ENCODE assay signal across 14 cellular contexts in genomic region chr3:117263735-117264134, GRCh38.
DNase-seq lines count a peak whose midpoint lies in the region; ATAC-seq, FAIRE-seq and TF ChIP-seq lines count a peak whose summit lies in the region.
"Had no signal": no experiment of that assay in that cellular context is flagged by ENCODE, and none has a peak within 500 bp of the region (broad histone marks: within the 10 kb centered on the region; RNA-seq: fewer than 3 reads in every experiment).

No MANE protein-coding gene starts in this region.

- H3K4me3 ChIP-seq in OCI-LY7 (ENCODE audit: low read depth, low read length, poor library complexity, severe bottlenecking), result no peak overlapping the region
- H3K4me3 ChIP-seq: BLaER1, GM23248 had no signal

- H3K4me1 ChIP-seq in OCI-LY7 (ENCODE audit: insufficient read depth, low read length, poor library complexity, severe bottlenecking), result no peaks in the 10 kb centered on the region

- H3K4me3 Mint-ChIP-seq in brain, result peak overlapping the region in 1 of 5 experiments; percentile 58
- H3K4me3 Mint-ChIP-seq: CD4-positive, CD25-positive, alpha-beta regulatory T cell had no signal

- H3K4me1 Mint-ChIP-seq in brain, result peaks cover 22% of the 10 kb centered on the region
- H3K4me1 Mint-ChIP-seq: CD4-positive, CD25-positive, alpha-beta regulatory T cell had no signal

- no peaks in the 10 kb centered on the region for H4K20me1 ChIP-seq in OCI-LY7 (ENCODE audit: insufficient read depth, low read length)
- H4K20me1 ChIP-seq: BLaER1 had no signal

- no peaks in the 10 kb centered on the region for H3K79me2 ChIP-seq in OCI-LY7 (ENCODE audit: insufficient read depth, low read depth, low read length)

- peak overlapping the region in 4 of 5 experiments; percentile 17 to 89 (median 64) for H3K27ac Mint-ChIP-seq in brain
- H3K27ac Mint-ChIP-seq: CD4-positive, CD25-positive, alpha-beta regulatory T cell had no signal

- H3K9me3 Mint-ChIP-seq in brain, result no peaks in the 10 kb centered on the region

- intact Hi-C loops in OCI-LY7 (cut with micrococcal nuclease; ENCODE audit: unreplicated experiment), result no loop called here

- CTCF ChIA-PET in OCI-LY7 (lab: Charles Lee; ENCODE audit: unreplicated experiment), result no interaction called here

- no peak for TF ChIP-seq POLR2A in GM12892 (IDR thresholded peaks at IDR 0.05; ENCODE audit: low read depth, low read length)

- H3K36me3 Mint-ChIP-seq in brain, result no peaks in the 10 kb centered on the region
- H3K36me3 Mint-ChIP-seq: CD4-positive, CD25-positive, alpha-beta regulatory T cell had no signal

- H3K9me2 ChIP-seq in OCI-LY7 (ENCODE audit: insufficient read depth, low read length), result no peaks in the 10 kb centered on the region

- TF ChIP-seq CTCF in brain (conservative IDR thresholded peaks at IDR 0.05) (no peak), OCI-LY7 (conservative IDR thresholded peaks at IDR 0.05; ENCODE audit: low read length) (no peak)

- H3K27ac ChIP-seq in OCI-LY7 (ENCODE audit: low read depth, low read length, poor library complexity, severe bottlenecking), result no peak overlapping the region
- H3K27ac ChIP-seq: BLaER1, GM23248 had no signal

- FAIRE-seq in GM12892 (lab: Jason Lieb, UNC) (peak; percentile 30), islet of Langerhans (lab: Jason Lieb, UNC) (peak; percentile 96)
- FAIRE-seq: GM18507, H54 had no signal

- H3K36me3 ChIP-seq in OCI-LY7 (ENCODE audit: insufficient read depth, low read length), result no peaks in the 10 kb centered on the region
- H3K36me3 ChIP-seq: BLaER1 had no signal

- DNase-seq in DMS 273 (lab: John Stamatoyannopoulos, UW; ENCODE audit: unreplicated experiment) (peak; percentile 61), GM12892 (ENCODE audit: insufficient read length) (no peak), A172 (ENCODE audit: low spot score) (no peak), OCI-LY7 (ENCODE audit: low spot score) (no peak)
- DNase-seq: AML-193; CD4-positive, CD25-positive, alpha-beta regulatory T cell; GM23248; KBM-7 had no signal

- H3K4me2 ChIP-seq in OCI-LY7 (ENCODE audit: low read length), result no peak overlapping the region

- no peaks in the 10 kb centered on the region for H3K9me3 ChIP-seq in OCI-LY7 (ENCODE audit: low read length)
- H3K9me3 ChIP-seq: BLaER1 had no signal

- no peaks in the 10 kb centered on the region for H3K27me3 Mint-ChIP-seq in brain
- H3K27me3 Mint-ChIP-seq: CD4-positive, CD25-positive, alpha-beta regulatory T cell had no signal

- ATAC-seq in HG03039 (IDR thresholded peaks at IDR 0.05; ENCODE audit: unreplicated experiment), result no peak

- POLR2A ChIA-PET in OCI-LY7 (lab: Charles Lee), result no interaction called here

- no TSS peak for BruUV-seq in OCI-LY7 (replicated peaks; lab: Mats Ljungman, UMichigan)

- no peak overlapping the region for H2AFZ ChIP-seq in OCI-LY7 (ENCODE audit: low read length)
- H2AFZ ChIP-seq: GM23248 had no signal
